9 cellular contexts compared by ENCODE assay signal in genomic region chr6:87671555-87672029, GRCh38. TPM values are rescaled to one million over a fixed set of nuclear protein-coding genes. Genes with fewer than 3 reads are reported as not detected.
DNase-seq lines count a peak whose midpoint lies in the region; ATAC-seq and TF ChIP-seq lines count a peak whose summit lies in the region.
"Had no signal": no experiment of that assay in that cellular context is flagged by ENCODE, and none has a peak within 500 bp of the region (broad histone marks: within the 10 kb centered on the region; RNA-seq: fewer than 3 reads in every experiment).

No MANE protein-coding gene starts in this region.

- peaks cover 21% of the 10 kb centered on the region for H3K4me1 Mint-ChIP-seq in Caco-2 (ENCODE audit: low read depth, unreplicated experiment)

- no peak overlapping the region for H2AFZ ChIP-seq in osteoblast (ENCODE audit: low read length)

- CTCF ChIA-PET in Caco-2 (lab: Charles Lee), result interaction anchor here (0.7 kb wide), 1 partner anchor 25 kb away, joined by 3 read pairs; no protein-coding TSS in a partner anchor

- no peak for TF ChIP-seq CTCF in Caco-2 (IDR thresholded peaks at IDR 0.05; ENCODE audit: insufficient read depth in 1 of 2, low read depth in 1 of 2, low read length in 1 of 2, severe bottlenecking in 1 of 2, unreplicated experiment in 1 of 2)
- no peak for TF ChIP-seq CTCF in osteoblast (IDR thresholded peaks at IDR 0.05; ENCODE audit: extremely low read depth, low read depth, low read length)
- no peak for TF ChIP-seq CTCF in brain microvascular endothelial cell (IDR thresholded peaks at IDR 0.05; ENCODE audit: low read depth, low read length, missing control alignments)

- H3K27me3 ChIP-seq in Caco-2 (replicated peaks; ENCODE audit: control insufficient read depth, insufficient read depth, low read length) (no peaks in the 10 kb centered on the region), osteoblast (ENCODE audit: insufficient read depth, low read length) (no peaks in the 10 kb centered on the region), brain microvascular endothelial cell (replicated peaks) (no peaks in the 10 kb centered on the region)

- intact Hi-C loops in Caco-2 (cut with micrococcal nuclease; ENCODE audit: unreplicated experiment), result loop anchor here (5.0 kb wide), 1 partner anchor 126 kb away; no protein-coding TSS in a partner anchor

- no peaks in the 10 kb centered on the region for H3K9me3 Mint-ChIP-seq in Caco-2 (ENCODE audit: unreplicated experiment)

- peaks cover 83% of the 10 kb centered on the region for H3K36me3 Mint-ChIP-seq in Caco-2 (ENCODE audit: insufficient read depth, unreplicated experiment)

- H3K27ac ChIP-seq in osteoblast (ENCODE audit: low read depth, low read length), result no peak overlapping the region
- H3K27ac ChIP-seq in brain microvascular endothelial cell, result no peak overlapping the region

- no peak overlapping the region for H3K4me2 ChIP-seq in osteoblast (ENCODE audit: insufficient read depth, low read length)

- H3K4me3 ChIP-seq in Caco-2 (ENCODE audit: low read depth, low read length) (no peak overlapping the region), osteoblast (ENCODE audit: insufficient read depth, low read length) (no peak overlapping the region), brain microvascular endothelial cell (ENCODE audit: low read depth, low read length) (no peak overlapping the region)
- H3K4me3 ChIP-seq: HAP-1 had no signal

- H3K4me1 ChIP-seq in Caco-2 (peaks cover 31% of the 10 kb centered on the region), osteoblast (ENCODE audit: insufficient read depth, low read length) (no peaks in the 10 kb centered on the region)

- POLR2A ChIA-PET in Caco-2 (lab: Charles Lee), result no interaction called here

- H3K4me3 Mint-ChIP-seq in Caco-2 (ENCODE audit: unreplicated experiment), result peak overlapping the region; percentile 9

- DNase-seq in Caco-2 (peak; percentile 60 to 74), NOMO-1 (lab: John Stamatoyannopoulos, UW; ENCODE audit: unreplicated experiment in 2 of 2) (peak; percentile 74 to 76), osteoblast (ENCODE audit: insufficient read length, low spot score, missing footprints) (peak; percentile 34), NCI-H2227 treated with DMSO at 0.1 percent for 48 hours (lab: John Stamatoyannopoulos, UW) (no peak), islet precursor cell (no peak), brain microvascular endothelial cell (no peak), T-helper 1 cell (no peak)

- in situ Hi-C loops in brain microvascular endothelial cell (cut with HindIII; ENCODE audit: low pct_ligation_motif_present, low sequenced_read_pairs), result no loop called here

- no TSS peak for BruUV-seq in Caco-2 (replicated peaks; lab: Mats Ljungman, UMichigan)

- H3K9me3 ChIP-seq in Caco-2 (no peaks in the 10 kb centered on the region), osteoblast (ENCODE audit: low read depth, low read length) (no peaks in the 10 kb centered on the region)
- H3K9me3 ChIP-seq: HAP-1 had no signal

- H4K20me1 ChIP-seq in osteoblast (ENCODE audit: insufficient read depth, low read length), result peaks cover 5% of the 10 kb centered on the region

- no peaks in the 10 kb centered on the region for H3K27me3 Mint-ChIP-seq in Caco-2 (ENCODE audit: insufficient read depth, unreplicated experiment)

- peaks cover 2% of the 10 kb centered on the region; the same call in 1 of the 2 replicates for H3K36me3 ChIP-seq in Caco-2 (ENCODE audit: control insufficient read depth, insufficient read depth, low read length)
- H3K36me3 ChIP-seq in osteoblast (ENCODE audit: insufficient read depth, low read length), result peaks cover 30% of the 10 kb centered on the region
- H3K36me3 ChIP-seq in brain microvascular endothelial cell (replicated peaks), result peaks cover 41% of the 10 kb centered on the region

- peaks cover 8% of the 10 kb centered on the region for H3K79me2 ChIP-seq in osteoblast (ENCODE audit: insufficient read depth, low read length)

- ATAC-seq in esophagus mucosa, result peak; percentile 15

- H3K27ac Mint-ChIP-seq in Caco-2 (ENCODE audit: unreplicated experiment), result peak overlapping the region; percentile 82

RNA-seq across cellular contexts. Expression of gene AKIRIN2, which starts 30.4 kb away (rescaled TPM):
- total RNA-seq in Caco-2 (2022), result 51.3 and 53.5 TPM in 2 replicates
- total RNA-seq in esophagus mucosa, result 47.7 TPM
- 15.2 and 18.3 TPM in 2 replicates for total RNA-seq in osteoblast

Comparison
In these comparisons a context has a peak if more than half of its experiments do, and no peak if none do; other contexts are left out.
1. DNase-seq: peak in Caco-2 (2 of 2), NOMO-1 (2 of 2) and osteoblast (single experiment); none in NCI-H2227 treated with DMSO at 0.1 percent for 48 hours (single experiment), islet precursor cell (single experiment), brain microvascular endothelial cell (single experiment) and T-helper 1 cell (0 of 5).